In genomic region chr13:46553521-46553885, GRCh38 we compare ENCODE assay signal across 9 cellular contexts. TPM values are rescaled to one million over a fixed set of nuclear protein-coding genes. Genes with fewer than 3 reads are reported as not detected.
A peak's percentile ranks its signal among the peaks of the same experiment; 100 is the strongest.
DNase-seq lines count a peak whose midpoint lies in the region; ATAC-seq, FAIRE-seq and TF ChIP-seq lines count a peak whose summit lies in the region.
"Had no signal": no experiment of that assay in that cellular context is flagged by ENCODE, and none has a peak within 500 bp of the region (broad histone marks: within the 10 kb centered on the region; RNA-seq: fewer than 3 reads in every experiment).

No MANE protein-coding gene starts in this region.

- POLR2A ChIA-PET in HEK293T (lab: Yijun Ruan, JAX), result interaction anchor here (1.0 kb wide), 1 partner anchor 13 kb away, joined by 5 read pairs; no protein-coding TSS in a partner anchor

- H3K36me3 ChIP-seq in adrenal gland (replicated peaks in 1 of 2) (no peaks in the 10 kb centered on the region), kidney (ENCODE audit: control insufficient read depth in 1 of 2, insufficient read depth in 2 of 2, low read length in 2 of 2) (no peaks in the 10 kb centered on the region)

- peak in 3 of 7 donors; percentile 7 to 57 (median 35) for DNase-seq in adrenal gland
- peak; percentile 84 for DNase-seq in kidney
- peak in 4 of 49 donors; percentile 28 to 58 (median 45) for DNase-seq in substantia nigra (lab: John Stamatoyannopoulos, UW)
- DNase-seq in NCI-H345 (lab: John Stamatoyannopoulos, UW), result no peak
- no peak for DNase-seq in HEK293T (ENCODE audit: extremely low spot score)

- no peak for FAIRE-seq in kidney (lab: Jason Lieb, UNC)
- FAIRE-seq: TTC549 had no signal

- CTCF ChIA-PET in HEK293T (lab: Yijun Ruan, JAX), result no interaction called here

- H3K4me3 ChIP-seq in adrenal gland, result peak overlapping the region; percentile 63 to 93 (median 86)
- H3K4me3 ChIP-seq in kidney (ENCODE audit: low read length in 2 of 2), result peak overlapping the region; percentile 73 to 89

- 0 to 1% (median 0%) methylated on average over 14 to 34 of the region's 34 CpGs for WGBS in adrenal gland, 4 donors

- TF ChIP-seq CTCF in adrenal gland (IDR thresholded peaks at IDR 0.05), result no peak
- TF ChIP-seq CTCF in kidney (IDR thresholded peaks at IDR 0.05; ENCODE audit: borderline replicate concordance, extremely low read depth, insufficient read depth), result no peak

- H3K9ac ChIP-seq in kidney (ENCODE audit: low read length in 2 of 2), result peak overlapping the region; percentile 57 to 81

- ATAC-seq in GM18511 (IDR thresholded peaks at IDR 0.05; ENCODE audit: unreplicated experiment) (peak; percentile 9), HG03460 (IDR thresholded peaks at IDR 0.05; ENCODE audit: unreplicated experiment) (peak; percentile 1), HG03045 (IDR thresholded peaks at IDR 0.05; ENCODE audit: unreplicated experiment) (no peak)

- H3K27ac ChIP-seq in adrenal gland, result peak overlapping the region; percentile 51 to 90 (median 80)
- H3K27ac ChIP-seq in kidney (ENCODE audit: low read depth in 2 of 2, low read length in 2 of 2), result peak overlapping the region; percentile 96 to 97
- H3K27ac ChIP-seq in substantia nigra (ENCODE audit: low read depth, low read length, poor library complexity, severe bottlenecking), result peak overlapping the region; percentile 68

- no peak for TF ChIP-seq POLR2A in adrenal gland (IDR thresholded peaks at IDR 0.05)

- peaks cover 10 to 26% of the 10 kb centered on the region in 2 donors for H3K4me1 ChIP-seq in adrenal gland (replicated peaks in 1 of 2)
- H3K4me1 ChIP-seq in kidney (ENCODE audit: control insufficient read depth in 1 of 2, insufficient read depth in 1 of 2, low read depth in 1 of 2, low read length in 2 of 2), result peaks cover 3 to 10% of the 10 kb centered on the region in 2 donors

- H3K9me3 ChIP-seq in adrenal gland (replicated peaks in 1 of 3) (no peaks in the 10 kb centered on the region), kidney (ENCODE audit: control insufficient read depth in 1 of 2, low read length in 2 of 2) (no peaks in the 10 kb centered on the region)

- intact Hi-C loops in adrenal gland (cut with DNase I) (loop anchor here (5.0 to 10.0 kb wide), 2 partner anchors 51 to 169 kb away; no protein-coding TSS in a partner anchor), kidney (cut with DNase I) (loop anchor here (10.0 kb wide), 1 partner anchor 131 kb away; no protein-coding TSS in a partner anchor)

- H3K27me3 ChIP-seq in adrenal gland, result no peaks in the 10 kb centered on the region

TF ChIP-seq in HEK293T, 16 proteins besides CTCF, POLR2A, EP300 and RAD21:
- TF ChIP-seq SP1 (IDR thresholded peaks at IDR 0.05) (no peak), TARDBP (IDR thresholded peaks at IDR 0.05) (no peak), L3MBTL2 (conservative IDR thresholded peaks at IDR 0.05) (no peak), CTBP1 (IDR thresholded peaks at IDR 0.05; ENCODE audit: borderline replicate concordance) (no peak), ELF4 (IDR thresholded peaks at IDR 0.05) (no peak)

RNA-seq across cellular contexts. Expression of gene LRCH1, which starts 0.5 kb away (rescaled TPM):
- total RNA-seq in adrenal gland (10 to 100 TPM in 4 of 8 donors, 1 to 10 TPM in 4; 4.1 to 13.6 (median 9.7) TPM), kidney (39.0 TPM)
- polyA plus RNA-seq in adrenal gland (1 to 10 TPM; 2.8 to 6.4 (median 3.8) TPM), kidney (ENCODE audit: insufficient read depth, low read depth, low replicate concordance) (10.2 TPM)
